ENCODE assay signal across 8 cellular contexts in genomic region chr17:81516439-81516838, GRCh38. TPM values are rescaled to one million over a fixed set of nuclear protein-coding genes. Genes with fewer than 3 reads are reported as not detected.
DNase-seq lines count a peak whose midpoint lies in the region; ATAC-seq and TF ChIP-seq lines count a peak whose summit lies in the region.

No MANE protein-coding gene starts in this region.

- no peaks in the 10 kb centered on the region for H3K27me3 Mint-ChIP-seq in activated CD4-positive, alpha-beta T cell treated with anti-CD3 and anti-CD28 coated beads for 36 hours
- no peaks in the 10 kb centered on the region for H3K27me3 Mint-ChIP-seq in activated naive CD8-positive, alpha-beta T cell

- no peak for DNase-seq in activated CD4-positive, alpha-beta T cell treated with anti-CD3 and anti-CD28 coated beads for 36 hours
- no peak for DNase-seq in activated CD4-positive, alpha-beta T cell treated with anti-CD3 and anti-CD28 coated beads, Interleukin-2, amount 50 U/mL, for 4 hours
- DNase-seq in left colon = peak; percentile 28 to 31
- DNase-seq in thoracic aorta (ENCODE audit: low spot score) = no peak
- DNase-seq in AG20443 (ENCODE audit: low spot score) = no peak
- DNase-seq in NCI-H2107 (lab: John Stamatoyannopoulos, UW) = no peak

- no peaks in the 10 kb centered on the region for H3K27me3 ChIP-seq in thoracic aorta (replicated peaks; ENCODE audit: insufficient read depth)

- peak overlapping the region; percentile 99 for H3K4me3 ChIP-seq in thoracic aorta

- peaks cover 8% of the 10 kb centered on the region for H3K36me3 ChIP-seq in thoracic aorta

- no peaks in the 10 kb centered on the region for H3K9me3 ChIP-seq in thoracic aorta

- CTCF ChIA-PET in activated CD4-positive, alpha-beta T cell treated with anti-CD3 and anti-CD28 coated beads for 36 hours (lab: Charles Lee) = interaction anchor here (0.6 to 1.4 kb wide), 5 partner anchors 18 to 978 kb away, joined by 3 to 4 read pairs (median 3); no protein-coding TSS in a partner anchor

- TF ChIP-seq CTCF in thoracic aorta (IDR thresholded peaks at IDR 0.05) = no peak

- no peak for ATAC-seq in activated CD4-positive, alpha-beta T cell treated with anti-CD3 and anti-CD28 coated beads for 36 hours
- ATAC-seq in left colon (no peak), thoracic aorta (ENCODE audit: insufficient number of reproducible peaks, low FRiP score, low read depth) (no peak), HG02981 (IDR thresholded peaks at IDR 0.05; ENCODE audit: unreplicated experiment) (no peak)

- peaks cover 35 to 46% of the 10 kb centered on the region in 2 donors for H3K4me1 ChIP-seq in thoracic aorta (ENCODE audit: control insufficient read depth in 1 of 2, low read depth in 2 of 2)

- POLR2A ChIA-PET in activated CD4-positive, alpha-beta T cell treated with anti-CD3 and anti-CD28 coated beads for 36 hours (lab: Charles Lee) = no interaction called here

- peaks cover 11% of the 10 kb centered on the region for H3K36me3 Mint-ChIP-seq in activated CD4-positive, alpha-beta T cell treated with anti-CD3 and anti-CD28 coated beads for 36 hours (ENCODE audit: low read depth)
- H3K36me3 Mint-ChIP-seq in activated naive CD8-positive, alpha-beta T cell = peaks cover 3% of the 10 kb centered on the region

- peaks cover 14% of the 10 kb centered on the region for H3K4me1 Mint-ChIP-seq in activated CD4-positive, alpha-beta T cell treated with anti-CD3 and anti-CD28 coated beads for 36 hours
- peaks cover 22% of the 10 kb centered on the region for H3K4me1 Mint-ChIP-seq in activated naive CD8-positive, alpha-beta T cell (ENCODE audit: low read depth)

- H3K27ac Mint-ChIP-seq in activated CD4-positive, alpha-beta T cell treated with anti-CD3 and anti-CD28 coated beads for 36 hours = no peak overlapping the region
- H3K27ac Mint-ChIP-seq in activated naive CD8-positive, alpha-beta T cell = peak overlapping the region; percentile 34

- peak overlapping the region; percentile 99 to 100 for H3K27ac ChIP-seq in thoracic aorta

- peak overlapping the region; percentile 92 for H3K4me3 Mint-ChIP-seq in activated CD4-positive, alpha-beta T cell treated with anti-CD3 and anti-CD28 coated beads for 36 hours
- H3K4me3 Mint-ChIP-seq in activated naive CD8-positive, alpha-beta T cell = peak overlapping the region; percentile 86

- intact Hi-C loops in activated CD4-positive, alpha-beta T cell treated with anti-CD3 and anti-CD28 coated beads for 36 hours (cut with DNase I, micrococcal nuclease) = loop anchor here in 1 of 2 experiments (10.0 kb wide), 1 partner anchor 778 kb away; no protein-coding TSS in a partner anchor
- intact Hi-C loops in left colon (cut with DNase I, micrococcal nuclease) = no loop called here

- H3K9me3 Mint-ChIP-seq in activated CD4-positive, alpha-beta T cell treated with anti-CD3 and anti-CD28 coated beads for 36 hours (ENCODE audit: low read depth) = no peaks in the 10 kb centered on the region
- no peaks in the 10 kb centered on the region for H3K9me3 Mint-ChIP-seq in activated naive CD8-positive, alpha-beta T cell (ENCODE audit: low read depth)

RNA-seq across cellular contexts. Expression of gene ACTG1, which starts 3.8 kb away (rescaled TPM):
- 1,000 to 10,000 TPM; 4,119 to 5,987 TPM for total RNA-seq in activated CD4-positive, alpha-beta T cell treated with anti-CD3 and anti-CD28 coated beads for 36 hours
- total RNA-seq in left colon (1,000 to 10,000 TPM; 3,767 to 4,413 TPM), thoracic aorta (1,000 to 10,000 TPM; 4,421 to 4,935 TPM)

RNA-seq across cellular contexts. Expression of gene FSCN2, which starts 11.7 kb away (rescaled TPM):
- total RNA-seq in activated CD4-positive, alpha-beta T cell treated with anti-CD3 and anti-CD28 coated beads for 36 hours = under 1 TPM; 0.23 to 0.58 TPM
- total RNA-seq in left colon = 1 to 10 TPM; 2.3 to 4.9 TPM
- total RNA-seq in thoracic aorta = 1 to 10 TPM; 4.2 to 9.2 TPM

RNA-seq across cellular contexts. Expression of gene FAAP100, which starts 35.7 kb away (rescaled TPM):
- 10 to 100 TPM; 30.4 to 39.3 TPM for total RNA-seq in activated CD4-positive, alpha-beta T cell treated with anti-CD3 and anti-CD28 coated beads for 36 hours
- total RNA-seq in left colon = 10 to 100 TPM; 25.4 to 28.8 TPM
- 10 to 100 TPM; 43.2 to 57.9 TPM for total RNA-seq in thoracic aorta

Comparison
In these comparisons a context has a peak if more than half of its experiments do, and no peak if none do; other contexts are left out.
1. DNase-seq: peak in left colon (2 of 2); none in activated CD4-positive, alpha-beta T cell treated with anti-CD3 and anti-CD28 coated beads for 36 hours (single experiment), activated CD4-positive, alpha-beta T cell treated with anti-CD3 and anti-CD28 coated beads, Interleukin-2, amount 50 U/mL, for 4 hours (0 of 2), thoracic aorta (single experiment), AG20443 (single experiment) and NCI-H2107 (single experiment).